ENCODE assay signal across 10 cellular contexts in the genomic region with DNA sequence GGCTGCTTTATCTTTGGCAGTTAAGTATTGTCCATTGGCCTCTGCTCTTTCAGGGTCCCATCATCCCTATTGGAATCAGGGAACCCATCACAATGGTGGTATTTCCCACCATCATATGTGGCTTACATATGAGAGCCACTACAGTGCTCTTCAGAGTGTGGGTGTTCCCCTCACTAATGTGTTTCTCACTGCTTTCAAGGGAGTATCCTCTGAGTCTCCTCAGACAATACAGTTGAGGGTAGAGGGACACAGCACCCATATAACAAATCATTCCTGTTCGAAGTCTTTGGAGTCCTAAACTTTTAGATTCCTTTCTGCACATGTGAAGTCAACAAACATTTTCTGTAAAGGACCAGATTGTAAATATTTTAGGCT. TPM values are rescaled to one million over a fixed set of nuclear protein-coding genes. Genes with fewer than 3 reads are reported as not detected.
A peak's percentile ranks its signal among the peaks of the same experiment; 100 is the strongest.
DNase-seq lines count a peak whose midpoint lies in the region; ATAC-seq, FAIRE-seq and TF ChIP-seq lines count a peak whose summit lies in the region.
"Had no signal": no experiment of that assay in that cellular context is flagged by ENCODE, and none has a peak within 500 bp of the region (broad histone marks: within the 10 kb centered on the region; RNA-seq: fewer than 3 reads in every experiment).

No MANE protein-coding gene starts in this region.

- no peaks in the 10 kb centered on the region for H4K20me1 ChIP-seq in GM12878 (ENCODE audit: control insufficient read depth, insufficient read depth)

- H3K27me3 ChIP-seq in GM12878 (replicated peaks in 1 of 2; ENCODE audit: control insufficient read depth in 2 of 2, insufficient read depth in 2 of 2, low read length in 1 of 2) = peaks cover 0 to 1% of the 10 kb centered on the region in 2 experiments; a peak in 2 of 4 replicates

- no TSS peak for BruUV-seq in GM12878 (replicated peaks; lab: Mats Ljungman, UMichigan)

- in situ Hi-C loops in GM12878 (cut with MboI) = no loop called here

- SMC1A ChIA-PET in GM12878 (lab: Charles Lee; ENCODE audit: uncharacterized antibody, unreplicated experiment) = interaction anchor here (0.7 to 4.3 kb wide), 10 partner anchors 24 to 316 kb away, joined by 3 to 47 read pairs (median 3); no protein-coding TSS in a partner anchor

- ATAC-seq in GM18858 (IDR thresholded peaks at IDR 0.05; ENCODE audit: unreplicated experiment) (peak; percentile 9), GM21381 (IDR thresholded peaks at IDR 0.05; ENCODE audit: unreplicated experiment) (peak; percentile 23), HG03039 (IDR thresholded peaks at IDR 0.05; ENCODE audit: unreplicated experiment) (peak; percentile 36), GM12878 (peak; percentile 45)

- H3K4me3 ChIP-seq in GM12878 = no peak overlapping the region

- H3K9me3 ChIP-seq in GM12878 (replicated peaks; ENCODE audit: control insufficient read depth, insufficient read depth, low read length) = no peaks in the 10 kb centered on the region
- H3K9me3 ChIP-seq: Caco-2 had no signal

- no peak for TF ChIP-seq POLR2A in GM12878 (IDR thresholded peaks at IDR 0.05; ENCODE audit: low read depth, low read length)

- TF ChIP-seq CTCF in GM12878 (IDR thresholded peaks at IDR 0.05 in 2 of 3, conservative IDR thresholded peaks at IDR 0.05 in 1 of 3; ENCODE audit: control insufficient read depth in 2 of 3, extremely low read depth in 1 of 3, insufficient read depth in 1 of 3, low read depth in 3 of 3, low read length in 3 of 3) = no peak

- no peak for TF ChIP-seq RAD21 in GM12878 (IDR thresholded peaks at IDR 0.05; ENCODE audit: insufficient read depth, low read depth, low read length)

- no peaks in the 10 kb centered on the region for H3K36me3 ChIP-seq in GM12878 (ENCODE audit: control insufficient read depth in 2 of 2, insufficient read depth in 2 of 2, low read length in 1 of 2)

- H3K27ac ChIP-seq in GM12878 (ENCODE audit: control insufficient read depth, insufficient read depth) = no peak overlapping the region

- no peak overlapping the region for H3K4me2 ChIP-seq in GM12878 (ENCODE audit: control insufficient read depth, insufficient read depth)

- no peak for TF ChIP-seq EP300 in GM12878 (IDR thresholded peaks at IDR 0.05; ENCODE audit: borderline replicate concordance in 1 of 2, control insufficient read depth in 1 of 2, low read depth in 2 of 2, low read length in 2 of 2)

- H3K79me2 ChIP-seq in GM12878 (ENCODE audit: control insufficient read depth, insufficient read depth, low read length) = no peaks in the 10 kb centered on the region

- CTCF ChIA-PET in GM12878 (lab: Yijun Ruan, JAX) = interaction anchor here (0.8 to 1.9 kb wide), 13 partner anchors 49 to 427 kb away, joined by 3 to 93 read pairs (median 3); a partner anchor contains a TSS

- POLR2A ChIA-PET in GM12878 (lab: Charles Lee) = no interaction called here

- FAIRE-seq in GM12878 (lab: Jason Lieb, UNC) = no peak

- RAD21 ChIA-PET in GM12878 (lab: Charles Lee; ENCODE audit: unreplicated experiment) = interaction anchor here (1.1 to 2.8 kb wide), 2 partner anchors 50 to 312 kb away, joined by 4 to 52 read pairs; no protein-coding TSS in a partner anchor

- WGBS in GM12878 (ENCODE audit: insufficient coverage, insufficient replicate concordance, low lambda C conversion rate, missing lambda C conversion rate) = 5% methylated on average over 1 of the region's 1 CpG

- intact Hi-C loops in GM12878 (cut with micrococcal nuclease; ENCODE audit: unreplicated experiment) = loop anchor here (1.0 to 5.0 kb wide), 2 partner anchors 313 to 425 kb away; no protein-coding TSS in a partner anchor

- H2AFZ ChIP-seq in GM12878 (ENCODE audit: control insufficient read depth, low read depth, low read length) = peak overlapping the region; percentile 50

- H3K9ac ChIP-seq in GM12878 (ENCODE audit: control insufficient read depth, insufficient read depth, low read length) = no peak overlapping the region

- DNase-seq in GM12878 (ENCODE audit: low read depth, low spot score) = no peak
- DNase-seq in globus pallidus (ENCODE audit: low spot score) = no peak
- no peak for DNase-seq in T-helper 9 cell
- no peak for DNase-seq in mucosa of gallbladder (ENCODE audit: low spot score)
- no peak for DNase-seq in medulla oblongata (ENCODE audit: extremely low spot score)
- DNase-seq: Right ventricle myocardium superior had no signal

- H3K4me1 ChIP-seq in GM12878 (ENCODE audit: control insufficient read depth, insufficient read depth, low read length) = no peaks in the 10 kb centered on the region
- H3K4me1 ChIP-seq: Caco-2 had no signal

TF ChIP-seq in GM12878, 131 proteins besides CTCF, POLR2A, EP300 and RAD21:
- no peak for TF ChIP-seq TARDBP (IDR thresholded peaks at IDR 0.05; ENCODE audit: borderline replicate concordance)
- TF ChIP-seq, protein P1, sequence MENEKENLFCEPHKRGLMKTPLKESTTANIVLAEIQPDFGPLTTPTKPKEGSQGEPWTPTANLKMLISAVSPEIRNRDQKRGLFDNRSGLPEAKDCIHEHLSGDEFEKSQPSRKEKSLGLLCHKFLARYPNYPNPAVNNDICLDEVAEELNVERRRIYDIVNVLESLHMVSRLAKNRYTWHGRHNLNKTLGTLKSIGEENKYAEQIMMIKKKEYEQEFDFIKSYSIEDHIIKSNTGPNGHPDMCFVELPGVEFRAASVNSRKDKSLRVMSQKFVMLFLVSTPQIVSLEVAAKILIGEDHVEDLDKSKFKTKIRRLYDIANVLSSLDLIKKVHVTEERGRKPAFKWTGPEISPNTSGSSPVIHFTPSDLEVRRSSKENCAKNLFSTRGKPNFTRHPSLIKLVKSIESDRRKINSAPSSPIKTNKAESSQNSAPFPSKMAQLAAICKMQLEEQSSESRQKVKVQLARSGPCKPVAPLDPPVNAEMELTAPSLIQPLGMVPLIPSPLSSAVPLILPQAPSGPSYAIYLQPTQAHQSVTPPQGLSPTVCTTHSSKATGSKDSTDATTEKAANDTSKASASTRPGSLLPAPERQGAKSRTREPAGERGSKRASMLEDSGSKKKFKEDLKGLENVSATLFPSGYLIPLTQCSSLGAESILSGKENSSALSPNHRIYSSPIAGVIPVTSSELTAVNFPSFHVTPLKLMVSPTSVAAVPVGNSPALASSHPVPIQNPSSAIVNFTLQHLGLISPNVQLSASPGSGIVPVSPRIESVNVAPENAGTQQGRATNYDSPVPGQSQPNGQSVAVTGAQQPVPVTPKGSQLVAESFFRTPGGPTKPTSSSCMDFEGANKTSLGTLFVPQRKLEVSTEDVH (IDR thresholded peaks at IDR 0.05; ENCODE audit: low read depth, partially characterized antibody) = no peak
- TF ChIP-seq NR2C2 (IDR thresholded peaks at IDR 0.05; ENCODE audit: borderline replicate concordance, control insufficient read depth, insufficient read length, low read depth) = no peak
- TF ChIP-seq ATF7 (IDR thresholded peaks at IDR 0.05; ENCODE audit: low read depth) = no peak
- TF ChIP-seq, protein P2, sequence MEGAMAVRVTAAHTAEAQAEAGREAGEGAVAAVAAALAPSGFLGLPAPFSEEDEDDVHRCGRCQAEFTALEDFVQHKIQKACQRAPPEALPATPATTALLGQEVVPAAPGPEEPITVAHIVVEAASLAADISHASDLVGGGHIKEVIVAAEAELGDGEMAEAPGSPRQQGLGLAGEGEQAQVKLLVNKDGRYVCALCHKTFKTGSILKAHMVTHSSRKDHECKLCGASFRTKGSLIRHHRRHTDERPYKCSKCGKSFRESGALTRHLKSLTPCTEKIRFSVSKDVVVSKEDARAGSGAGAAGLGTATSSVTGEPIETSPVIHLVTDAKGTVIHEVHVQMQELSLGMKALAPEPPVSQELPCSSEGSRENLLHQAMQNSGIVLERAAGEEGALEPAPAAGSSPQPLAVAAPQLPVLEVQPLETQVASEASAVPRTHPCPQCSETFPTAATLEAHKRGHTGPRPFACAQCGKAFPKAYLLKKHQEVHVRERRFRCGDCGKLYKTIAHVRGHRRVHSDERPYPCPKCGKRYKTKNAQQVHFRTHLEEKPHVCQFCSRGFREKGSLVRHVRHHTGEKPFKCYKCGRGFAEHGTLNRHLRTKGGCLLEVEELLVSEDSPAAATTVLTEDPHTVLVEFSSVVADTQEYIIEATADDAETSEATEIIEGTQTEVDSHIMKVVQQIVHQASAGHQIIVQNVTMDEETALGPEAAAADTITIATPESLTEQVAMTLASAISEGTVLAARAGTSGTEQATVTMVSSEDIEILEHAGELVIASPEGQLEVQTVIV (IDR thresholded peaks at IDR 0.05; ENCODE audit: borderline replicate concordance, partially characterized antibody) = no peak
- TF ChIP-seq BHLHE40 (IDR thresholded peaks at IDR 0.05; ENCODE audit: borderline replicate concordance in 1 of 2, low read depth in 2 of 2, low read length in 1 of 2) = no peak

RNA-seq across cellular contexts. Expression of a gene that starts 48.7 kb away (rescaled TPM):
- 124 and 133 TPM in 2 replicates for total RNA-seq in GM12878 (2013; cell fraction: nucleolus; rRNA removed)
- 35.8 and 50.2 TPM in 2 replicates for total RNA-seq in GM12878 (2014; rRNA removed)
- total RNA-seq in GM12878 (2014; rRNA removed; fragmentation: Illumina TruSeq; extraction: Trizol) = 51.0 and 56.1 TPM in 2 replicates
- total RNA-seq in GM12878 (2021) = 56.7 and 61.7 TPM in 2 replicates
- 8.5 TPM for polyA plus RNA-seq in GM12878 (2011; ENCODE audit: low read depth)
- 40.6 and 67.6 TPM in 2 replicates for polyA plus RNA-seq in GM12878 (2011; rRNA removed)
- 12.1 and 12.6 TPM in 2 replicates for polyA plus RNA-seq in GM12878 (2011; cell fraction: cytosol; rRNA removed)
- 62.5 and 64.6 TPM in 2 replicates for polyA plus RNA-seq in GM12878 (2011; cell fraction: nucleus; rRNA removed)
- 17.5 and 21.3 TPM in 2 replicates for polyA plus RNA-seq in GM12878 (2012)
- 34.2 and 44.9 TPM in 2 replicates for polyA plus RNA-seq in GM12878 (2014; fragmentation: Illumina TruSeq; extraction: Trizol)
- 10 to 100 TPM in 1 of 2 experiments, 1 to 10 TPM in 1; 9.1 to 11.5 TPM for polyA plus RNA-seq in GM12878 (2014; fragmentation: Nextera tagmentation; extraction: Ambion mirVana)
- 26.8 and 30.0 TPM in 2 replicates for polyA plus RNA-seq in GM12878 (2014; rRNA removed)
- polyA plus RNA-seq in GM12878 (2016; fragmentation: Nextera tagmentation; extraction: Ambion mirVana) = 10 to 100 TPM; 64.8 to 67.9 TPM
- polyA minus RNA-seq in GM12878 (2011; rRNA and poly(A)+ RNA removed) = 21.1 and 30.6 TPM in 2 replicates
- polyA minus RNA-seq in GM12878 (2011; cell fraction: cytosol; rRNA and poly(A)+ RNA removed) = 15.1 and 17.2 TPM in 2 replicates
- polyA minus RNA-seq in GM12878 (2011; cell fraction: nucleus; rRNA and poly(A)+ RNA removed) = 14.9 and 18.2 TPM in 2 replicates
- total RNA-seq in mucosa of gallbladder = 120 TPM
